8 cellular contexts compared by ENCODE assay signal in the genomic region with DNA sequence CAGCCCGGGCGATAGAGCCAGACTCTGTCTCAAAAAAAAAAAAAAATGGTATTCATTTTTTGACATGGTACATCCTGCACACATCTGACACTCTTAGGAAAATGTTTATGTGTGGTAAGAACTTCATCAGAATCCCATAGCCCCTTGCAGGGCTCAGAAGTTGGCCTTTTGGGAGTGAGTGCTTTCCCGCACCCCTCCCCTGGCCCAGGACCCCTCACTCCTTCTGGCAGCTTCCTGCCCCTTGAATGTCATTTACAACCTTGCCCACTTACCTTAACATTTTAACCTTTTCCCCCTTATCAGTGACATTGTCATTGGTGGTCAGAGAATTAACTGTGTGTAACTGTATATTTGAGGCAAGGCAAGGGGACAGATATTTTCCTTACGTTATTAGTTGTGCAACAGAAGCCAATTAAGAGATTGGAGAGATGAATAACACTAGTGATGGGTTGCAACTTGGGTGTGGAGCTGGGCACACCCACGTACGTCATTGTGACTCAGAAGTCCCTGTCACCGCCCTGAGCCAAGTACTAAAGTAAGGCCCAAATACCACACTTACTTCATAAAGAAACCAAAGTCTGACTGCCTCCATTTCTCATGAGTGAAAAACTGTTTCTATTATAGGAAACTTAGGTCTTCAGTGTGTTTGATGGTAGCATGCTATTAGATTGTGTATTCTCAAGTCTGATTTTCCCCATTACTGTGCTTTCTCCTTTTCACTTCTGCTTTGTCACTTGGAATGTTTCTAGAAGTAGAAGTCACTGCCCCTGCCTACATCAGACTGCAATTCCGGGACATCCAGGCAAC. TPM values are rescaled to one million over a fixed set of nuclear protein-coding genes. Genes with fewer than 3 reads are reported as not detected.
DNase-seq lines count a peak whose midpoint lies in the region; ATAC-seq and TF ChIP-seq lines count a peak whose summit lies in the region.

No MANE protein-coding gene starts in this region.

- H3K9me3 ChIP-seq in cardiac muscle cell (ENCODE audit: low read depth): no peaks in the 10 kb centered on the region
- H3K9me3 ChIP-seq in T-helper 17 cell (ENCODE audit: control insufficient read depth, low read length, poor library complexity, severe bottlenecking): no peaks in the 10 kb centered on the region

- no peaks in the 10 kb centered on the region for H3K27me3 Mint-ChIP-seq in T-helper 17 cell

- no peaks in the 10 kb centered on the region for H3K36me3 ChIP-seq in cardiac muscle cell

- peaks cover 35% of the 10 kb centered on the region for H3K4me1 ChIP-seq in cardiac muscle cell (ENCODE audit: low read depth)

- peak overlapping the region; percentile 86 for H3K27ac ChIP-seq in cardiac muscle cell

- TF ChIP-seq CTCF in cardiac muscle cell (IDR thresholded peaks at IDR 0.05; ENCODE audit: low read depth, low read length): no peak
- no peak for TF ChIP-seq CTCF in astrocyte of the cerebellum (IDR thresholded peaks at IDR 0.05; ENCODE audit: low read depth, low read length, missing control alignments)

- peaks cover 65% of the 10 kb centered on the region for H3K4me1 Mint-ChIP-seq in T-helper 17 cell

- H3K36me3 Mint-ChIP-seq in T-helper 17 cell (ENCODE audit: low read depth): peaks cover 6% of the 10 kb centered on the region

- ATAC-seq in Right ventricle myocardium inferior (no peak), HG03354 (IDR thresholded peaks at IDR 0.05; ENCODE audit: poor library complexity, severe bottlenecking, unreplicated experiment) (peak; percentile 47), T-helper 17 cell (peak; percentile 56)

- peak overlapping the region; percentile 92 for H3K27ac Mint-ChIP-seq in T-helper 17 cell

- no peak overlapping the region for H3K4me3 ChIP-seq in cardiac muscle cell
- no peak overlapping the region for H3K4me3 ChIP-seq in astrocyte of the cerebellum (ENCODE audit: low read depth, low read length)

- H3K27me3 ChIP-seq in cardiac muscle cell: no peaks in the 10 kb centered on the region

- in situ Hi-C loops in astrocyte of the cerebellum (cut with HindIII; ENCODE audit: low sequenced_read_pairs): no loop called here

- intact Hi-C loops in Right ventricle myocardium inferior (cut with DNase I): no loop called here

- DNase-seq in cardiac muscle cell (ENCODE audit: low read depth in 1 of 2, low spot score in 1 of 2): peak in 1 of 2 donors; percentile 77
- DNase-seq in Right ventricle myocardium inferior (ENCODE audit: missing footprints): no peak
- peak; percentile 46 to 67 (median 57) for DNase-seq in T-helper 17 cell
- peak; percentile 8 for DNase-seq in astrocyte of the cerebellum (ENCODE audit: low read depth)
- DNase-seq in lung microvascular endothelial cell (ENCODE audit: low read depth in 2 of 2): peak; percentile 27 to 78
- peak; percentile 47 to 54 for DNase-seq in stimulated activated CD8-positive, alpha-beta memory T cell treated with anti-CD3 and anti-CD28 coated beads, Interleukin-7, amount 100 ng/mL, for 1 hour (ENCODE audit: low read depth in 2 of 2)
- DNase-seq in SKM-1 (lab: John Stamatoyannopoulos, UW; ENCODE audit: unreplicated experiment): no peak

- H3K4me3 Mint-ChIP-seq in T-helper 17 cell: peak overlapping the region; percentile 73

RNA-seq across cellular contexts. Expression of gene OGDH, which starts 31.6 kb away (rescaled TPM):
- total RNA-seq in cardiac muscle cell: 110 and 111 TPM in 2 replicates
- 71.9 and 80.0 TPM in 2 replicates for polyA plus RNA-seq in cardiac muscle cell
- total RNA-seq in Right ventricle myocardium inferior: 679 TPM
- total RNA-seq in T-helper 17 cell: 100 to 1,000 TPM; 130 to 134 TPM
- 28.1 and 39.9 TPM in 2 replicates for total RNA-seq in lung microvascular endothelial cell

RNA-seq across cellular contexts. Expression of gene TMED4, which starts 56.0 kb away (rescaled TPM):
- 318 and 319 TPM in 2 replicates for total RNA-seq in cardiac muscle cell
- polyA plus RNA-seq in cardiac muscle cell: 124 and 144 TPM in 2 replicates
- total RNA-seq in Right ventricle myocardium inferior: 49.7 TPM
- 100 to 1,000 TPM in 1 of 2 donors, 10 to 100 TPM in 1; 99.2 to 112 TPM for total RNA-seq in T-helper 17 cell
- total RNA-seq in lung microvascular endothelial cell: 50.6 and 77.8 TPM in 2 replicates

Comparison
In these comparisons a context has a peak if more than half of its experiments do, and no peak if none do; other contexts are left out.
1. DNase-seq: peak in T-helper 17 cell (3 of 3), astrocyte of the cerebellum (single experiment), lung microvascular endothelial cell (2 of 2) and stimulated activated CD8-positive, alpha-beta memory T cell treated with anti-CD3 and anti-CD28 coated beads, Interleukin-7, amount 100 ng/mL, for 1 hour (2 of 2); none in Right ventricle myocardium inferior (single experiment) and SKM-1 (single experiment).